In genomic region chr12:31588976-31589375, GRCh38 we compare ENCODE assay signal across 8 cellular contexts. TPM values are rescaled to one million over a fixed set of nuclear protein-coding genes. Genes with fewer than 3 reads are reported as not detected.
DNase-seq lines count a peak whose midpoint lies in the region; ATAC-seq, FAIRE-seq and TF ChIP-seq lines count a peak whose summit lies in the region.

No MANE protein-coding gene starts in this region.

- H3K79me2 ChIP-seq in astrocyte (ENCODE audit: insufficient read depth, low read length) = peaks cover 49% of the 10 kb centered on the region

- H3K27ac ChIP-seq in astrocyte (ENCODE audit: low read depth, low read length) (no peak overlapping the region), tibial nerve (peak overlapping the region; percentile 89 to 98 (median 93))

- no peak for TF ChIP-seq EP300 in tibial nerve (IDR thresholded peaks at IDR 0.05)

- WGBS in tibial nerve, 2 donors = 21 to 22% methylated on average over 3 of the region's 3 CpGs

- H3K9ac ChIP-seq in astrocyte (ENCODE audit: low read length) = peak overlapping the region; percentile 97

- H3K4me1 ChIP-seq in astrocyte (ENCODE audit: insufficient read depth, low read length) (peaks cover 29% of the 10 kb centered on the region), tibial nerve (peaks cover 0 to 16% (median 0%) of the 10 kb centered on the region in 4 donors), HAP-1 (peaks cover 14% of the 10 kb centered on the region)

- peak overlapping the region; percentile 97 for H3K4me2 ChIP-seq in astrocyte (ENCODE audit: low read length)

- peak overlapping the region; percentile 89 for H3K4me3 Mint-ChIP-seq in activated naive CD8-positive, alpha-beta T cell
- no peak overlapping the region for H3K4me3 Mint-ChIP-seq in activated naive CD8-positive, alpha-beta T cell treated with anti-CD3 and anti-CD28 coated beads for 36 hours
- peak overlapping the region; percentile 99 for H3K4me3 Mint-ChIP-seq in astrocyte (ENCODE audit: unreplicated experiment)

- no peaks in the 10 kb centered on the region for H3K9me3 Mint-ChIP-seq in activated naive CD8-positive, alpha-beta T cell (ENCODE audit: low read depth)
- peaks cover 5% of the 10 kb centered on the region for H3K9me3 Mint-ChIP-seq in activated naive CD8-positive, alpha-beta T cell treated with anti-CD3 and anti-CD28 coated beads for 36 hours
- peaks cover 4% of the 10 kb centered on the region for H3K9me3 Mint-ChIP-seq in astrocyte (ENCODE audit: unreplicated experiment)

- H3K27me3 ChIP-seq in astrocyte (ENCODE audit: insufficient read depth, low read length) (no peaks in the 10 kb centered on the region), tibial nerve (no peaks in the 10 kb centered on the region), HAP-1 (ENCODE audit: low read depth) (no peaks in the 10 kb centered on the region)

- H3K4me3 ChIP-seq in astrocyte (ENCODE audit: insufficient read depth, low read depth, low read length) = peak overlapping the region; percentile 88
- H3K4me3 ChIP-seq in tibial nerve = peak overlapping the region in 3 of 4 donors; percentile 89 to 97 (median 91)
- H3K4me3 ChIP-seq in HAP-1 = no peak overlapping the region

- no peak for TF ChIP-seq POLR2A in tibial nerve (IDR thresholded peaks at IDR 0.05)

- no peak overlapping the region for H3K27ac Mint-ChIP-seq in activated naive CD8-positive, alpha-beta T cell
- H3K27ac Mint-ChIP-seq in activated naive CD8-positive, alpha-beta T cell treated with anti-CD3 and anti-CD28 coated beads for 36 hours = no peak overlapping the region
- no peak overlapping the region for H3K27ac Mint-ChIP-seq in astrocyte (ENCODE audit: unreplicated experiment)

- TF ChIP-seq CTCF in astrocyte (IDR thresholded peaks at IDR 0.05; ENCODE audit: insufficient read depth, low read depth, low read length) (no peak), tibial nerve (IDR thresholded peaks at IDR 0.05) (no peak)

- H2AFZ ChIP-seq in astrocyte (ENCODE audit: low read depth, low read length) = no peak overlapping the region

- no peak for DNase-seq in activated naive CD8-positive, alpha-beta T cell treated with anti-CD3 and anti-CD28 coated beads for 36 hours
- DNase-seq in astrocyte (ENCODE audit: low read depth) (no peak), left kidney (ENCODE audit: low read depth, low spot score) (peak; percentile 35), tibial nerve (ENCODE audit: low spot score in 2 of 2) (no peak), HAP-1 (ENCODE audit: low spot score in 2 of 2) (no peak), DMS 273 (lab: John Stamatoyannopoulos, UW; ENCODE audit: unreplicated experiment) (no peak)

- no peaks in the 10 kb centered on the region for H3K36me3 ChIP-seq in astrocyte (ENCODE audit: insufficient read depth, low read length)
- no peaks in the 10 kb centered on the region for H3K36me3 ChIP-seq in tibial nerve
- no peaks in the 10 kb centered on the region for H3K36me3 ChIP-seq in HAP-1 (replicated peaks)

- H3K4me1 Mint-ChIP-seq in activated naive CD8-positive, alpha-beta T cell (ENCODE audit: low read depth) = peaks cover 11% of the 10 kb centered on the region
- H3K4me1 Mint-ChIP-seq in activated naive CD8-positive, alpha-beta T cell treated with anti-CD3 and anti-CD28 coated beads for 36 hours = peaks cover 9% of the 10 kb centered on the region
- H3K4me1 Mint-ChIP-seq in astrocyte (ENCODE audit: low read depth, unreplicated experiment) = peaks cover 18% of the 10 kb centered on the region

- peaks cover 8% of the 10 kb centered on the region for H3K36me3 Mint-ChIP-seq in activated naive CD8-positive, alpha-beta T cell
- peaks cover 5% of the 10 kb centered on the region for H3K36me3 Mint-ChIP-seq in activated naive CD8-positive, alpha-beta T cell treated with anti-CD3 and anti-CD28 coated beads for 36 hours
- no peaks in the 10 kb centered on the region for H3K36me3 Mint-ChIP-seq in astrocyte (ENCODE audit: low read depth, unreplicated experiment)

- ATAC-seq in HG03025 (IDR thresholded peaks at IDR 0.05; ENCODE audit: low FRiP score, unreplicated experiment) = no peak

- in situ Hi-C loops in HAP-1 (cut with MboI; ENCODE audit: low sequenced_read_pairs) = no loop called here

- H3K27me3 Mint-ChIP-seq in activated naive CD8-positive, alpha-beta T cell = peaks cover 27% of the 10 kb centered on the region
- H3K27me3 Mint-ChIP-seq in activated naive CD8-positive, alpha-beta T cell treated with anti-CD3 and anti-CD28 coated beads for 36 hours = peaks cover 54% of the 10 kb centered on the region
- H3K27me3 Mint-ChIP-seq in astrocyte (ENCODE audit: low read depth, unreplicated experiment) = no peaks in the 10 kb centered on the region

- no peaks in the 10 kb centered on the region for H3K9me3 ChIP-seq in astrocyte (ENCODE audit: insufficient read depth, low read depth, low read length)
- H3K9me3 ChIP-seq in tibial nerve = no peaks in the 10 kb centered on the region
- H3K9me3 ChIP-seq in HAP-1 = no peaks in the 10 kb centered on the region

- peaks cover 6% of the 10 kb centered on the region for H4K20me1 ChIP-seq in astrocyte (ENCODE audit: insufficient read depth, low read length)

- FAIRE-seq in astrocyte (lab: Jason Lieb, UNC) = no peak

RNA-seq across cellular contexts. Expression of gene DENND5B, which starts 2.0 kb away (rescaled TPM):
- total RNA-seq in activated naive CD8-positive, alpha-beta T cell treated with anti-CD3 and anti-CD28 coated beads for 36 hours = under 1 TPM; 0.16 to 0.29 TPM
- 19.9 and 22.7 TPM in 2 replicates for total RNA-seq in astrocyte
- total RNA-seq in tibial nerve = 10 to 100 TPM; 22.6 to 55.7 (median 42.8) TPM

Comparison
In these comparisons a context has a peak if more than half of its experiments do, and no peak if none do; other contexts are left out.
1. RNA of gene DENND5B, which starts 2.0 kb away (total RNA-seq): 22.6 to 55.7 TPM in tibial nerve and 19.9 to 22.7 TPM in astrocyte; 0.16 to 0.29 TPM in activated naive CD8-positive, alpha-beta T cell treated with anti-CD3 and anti-CD28 coated beads for 36 hours; every median in the first group is over 10 times any median in the second.